In the genomic region with DNA sequence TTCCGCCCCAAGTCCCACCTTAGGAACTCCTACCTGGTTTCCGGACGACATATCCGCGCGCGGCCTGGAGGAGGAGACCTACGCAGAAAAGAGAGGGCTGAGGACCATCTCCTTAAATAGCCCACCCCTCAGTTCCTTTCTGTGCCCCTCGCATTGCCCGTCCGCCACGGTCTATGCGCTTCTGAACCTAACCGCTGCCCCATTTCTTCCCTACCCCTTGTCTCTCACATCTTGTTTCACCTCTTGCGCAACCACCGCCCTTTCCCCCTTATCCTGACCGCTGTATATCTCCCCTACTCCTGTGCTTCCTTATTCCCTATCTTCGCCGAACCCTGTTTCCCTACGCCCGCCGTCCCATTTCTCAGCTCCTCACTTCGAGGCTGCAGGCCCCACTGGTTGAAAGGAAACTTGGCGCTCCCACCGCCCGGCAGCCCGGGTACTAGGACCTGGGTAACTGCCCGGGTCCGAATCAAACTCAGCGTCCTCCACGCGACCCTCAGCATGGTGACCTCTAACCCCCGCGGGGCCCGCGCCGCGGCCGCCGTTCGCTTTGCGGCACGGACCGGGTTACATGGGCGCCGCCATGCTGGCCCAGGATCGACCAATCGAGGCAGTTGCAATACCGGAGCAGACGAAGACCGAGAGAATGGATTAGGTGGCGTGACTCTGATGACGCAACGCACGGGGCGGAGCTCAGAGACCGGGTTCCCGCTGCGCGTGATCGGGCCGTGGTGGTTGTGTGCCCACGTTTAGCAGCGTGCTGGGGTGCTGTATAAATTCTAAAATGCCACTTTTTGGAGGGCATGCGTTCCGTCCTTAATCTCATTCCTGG, we compare ENCODE assay signal across 1 cellular context.
TF ChIP-seq lines count a peak whose summit lies in the region.

Gene MRPS15 (minus strand): TSS at position 612 of the 832 bp plus-strand sequence. CDS start 109 bp downstream, at position 503.

TF ChIP-seq in HepG2, 621 proteins besides CTCF, POLR2A, EP300 and RAD21 (continued from another document and continues in another):
- TF ChIP-seq ZBTB39 (CRISPR knock-in tag; IDR thresholded peaks at IDR 0.05) (0 out of 2 replicates have a peak, but pooled peaks have one; percentile 71), ZNF101 (CRISPR knock-in tag; IDR thresholded peaks at IDR 0.05; ENCODE audit: borderline replicate concordance, low read depth) (no peak), ZBTB7B (CRISPR knock-in tag; IDR thresholded peaks at IDR 0.05) (peak; percentile 74; the same call in 1 of the 2 replicates), CCDC6 (CRISPR knock-in tag; IDR thresholded peaks at IDR 0.05) (0 out of 2 replicates have a peak, but pooled peaks have one; percentile 58), RFXAP (CRISPR knock-in tag; IDR thresholded peaks at IDR 0.05; ENCODE audit: borderline replicate concordance) (peak; percentile 91), TAF1 (CRISPR knock-in tag; IDR thresholded peaks at IDR 0.05) (peak; percentile 88), THAP11 (CRISPR knock-in tag; IDR thresholded peaks at IDR 0.05) (peak; percentile 90), CC2D1A (CRISPR knock-in tag; IDR thresholded peaks at IDR 0.05) (no peak), ZNF558 (CRISPR knock-in tag; IDR thresholded peaks at IDR 0.05; ENCODE audit: borderline replicate concordance) (peak; percentile 51; the same call in 1 of the 2 replicates), ZNF577 (CRISPR knock-in tag; IDR thresholded peaks at IDR 0.05; ENCODE audit: borderline replicate concordance, low read depth) (no peak), ZBTB34 (CRISPR knock-in tag; IDR thresholded peaks at IDR 0.05) (no peak), ZNF549 (CRISPR knock-in tag; IDR thresholded peaks at IDR 0.05) (no peak), AGO2 (optimal IDR thresholded peaks at IDR 0.05; ENCODE audit: low read depth, low read length) (peak; percentile 75), ETV6 (CRISPR knock-in tag; conservative IDR thresholded peaks at IDR 0.05) (0 out of 2 replicates have a peak, but pooled peaks have one; percentile 68), MTA1 (CRISPR knock-in tag; IDR thresholded peaks at IDR 0.05; ENCODE audit: borderline replicate concordance) (no peak), SAP130 (CRISPR knock-in tag; IDR thresholded peaks at IDR 0.05; ENCODE audit: low read depth) (peak; percentile 96), KDM6A (CRISPR knock-in tag; IDR thresholded peaks at IDR 0.05; ENCODE audit: low read depth) (peak; percentile 13; the same call in 1 of the 2 replicates), HDAC1 (CRISPR knock-in tag; IDR thresholded peaks at IDR 0.05) (peak; percentile 96), RFXANK (CRISPR knock-in tag; IDR thresholded peaks at IDR 0.05) (no peak; the same call in 1 of the 2 replicates), ZBTB10 (CRISPR knock-in tag; IDR thresholded peaks at IDR 0.05; ENCODE audit: borderline replicate concordance) (peak; percentile 57; the same call in 1 of the 2 replicates), DPF2 (CRISPR knock-in tag; IDR thresholded peaks at IDR 0.05; ENCODE audit: borderline replicate concordance, low read depth) (no peak), CEBPB (IDR thresholded peaks at IDR 0.05; ENCODE audit: borderline replicate concordance, low read depth, low read length) (peak; percentile 100), RXRA (CRISPR knock-in tag; IDR thresholded peaks at IDR 0.05) (peak; percentile 86), NCOR1 (IDR thresholded peaks at IDR 0.05; ENCODE audit: borderline replicate concordance, low read length) (no peak; the same call in 1 of the 2 replicates), E2F1 (CRISPR knock-in tag; IDR thresholded peaks at IDR 0.05) (peak; percentile 45; the same call in 1 of the 2 replicates), PAF1 (CRISPR knock-in tag; IDR thresholded peaks at IDR 0.05) (no peak), SATB2 (CRISPR knock-in tag; IDR thresholded peaks at IDR 0.05) (no peak; the same call in 1 of the 2 replicates), RELA (CRISPR knock-in tag; IDR thresholded peaks at IDR 0.05) (0 out of 2 replicates have a peak, but pooled peaks have one; percentile 80), ZNF781 (CRISPR knock-in tag; IDR thresholded peaks at IDR 0.05; ENCODE audit: borderline replicate concordance, not compliant biosample characterization) (peak; percentile 64)
- TF ChIP-seq, protein P1, sequence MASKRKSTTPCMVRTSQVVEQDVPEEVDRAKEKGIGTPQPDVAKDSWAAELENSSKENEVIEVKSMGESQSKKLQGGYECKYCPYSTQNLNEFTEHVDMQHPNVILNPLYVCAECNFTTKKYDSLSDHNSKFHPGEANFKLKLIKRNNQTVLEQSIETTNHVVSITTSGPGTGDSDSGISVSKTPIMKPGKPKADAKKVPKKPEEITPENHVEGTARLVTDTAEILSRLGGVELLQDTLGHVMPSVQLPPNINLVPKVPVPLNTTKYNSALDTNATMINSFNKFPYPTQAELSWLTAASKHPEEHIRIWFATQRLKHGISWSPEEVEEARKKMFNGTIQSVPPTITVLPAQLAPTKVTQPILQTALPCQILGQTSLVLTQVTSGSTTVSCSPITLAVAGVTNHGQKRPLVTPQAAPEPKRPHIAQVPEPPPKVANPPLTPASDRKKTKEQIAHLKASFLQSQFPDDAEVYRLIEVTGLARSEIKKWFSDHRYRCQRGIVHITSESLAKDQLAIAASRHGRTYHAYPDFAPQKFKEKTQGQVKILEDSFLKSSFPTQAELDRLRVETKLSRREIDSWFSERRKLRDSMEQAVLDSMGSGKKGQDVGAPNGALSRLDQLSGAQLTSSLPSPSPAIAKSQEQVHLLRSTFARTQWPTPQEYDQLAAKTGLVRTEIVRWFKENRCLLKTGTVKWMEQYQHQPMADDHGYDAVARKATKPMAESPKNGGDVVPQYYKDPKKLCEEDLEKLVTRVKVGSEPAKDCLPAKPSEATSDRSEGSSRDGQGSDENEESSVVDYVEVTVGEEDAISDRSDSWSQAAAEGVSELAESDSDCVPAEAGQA (IDR thresholded peaks at IDR 0.05; ENCODE audit: low read depth): peak; percentile 90
- TF ChIP-seq, protein P1 (CRISPR knock-in tag; IDR thresholded peaks at IDR 0.05; ENCODE audit: borderline replicate concordance): no peak; the same call in 1 of the 2 replicates
- TF ChIP-seq, protein P2, sequence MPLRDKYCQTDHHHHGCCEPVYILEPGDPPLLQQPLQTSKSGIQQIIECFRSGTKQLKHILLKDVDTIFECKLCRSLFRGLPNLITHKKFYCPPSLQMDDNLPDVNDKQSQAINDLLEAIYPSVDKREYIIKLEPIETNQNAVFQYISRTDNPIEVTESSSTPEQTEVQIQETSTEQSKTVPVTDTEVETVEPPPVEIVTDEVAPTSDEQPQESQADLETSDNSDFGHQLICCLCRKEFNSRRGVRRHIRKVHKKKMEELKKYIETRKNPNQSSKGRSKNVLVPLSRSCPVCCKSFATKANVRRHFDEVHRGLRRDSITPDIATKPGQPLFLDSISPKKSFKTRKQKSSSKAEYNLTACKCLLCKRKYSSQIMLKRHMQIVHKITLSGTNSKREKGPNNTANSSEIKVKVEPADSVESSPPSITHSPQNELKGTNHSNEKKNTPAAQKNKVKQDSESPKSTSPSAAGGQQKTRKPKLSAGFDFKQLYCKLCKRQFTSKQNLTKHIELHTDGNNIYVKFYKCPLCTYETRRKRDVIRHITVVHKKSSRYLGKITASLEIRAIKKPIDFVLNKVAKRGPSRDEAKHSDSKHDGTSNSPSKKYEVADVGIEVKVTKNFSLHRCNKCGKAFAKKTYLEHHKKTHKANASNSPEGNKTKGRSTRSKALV (CRISPR knock-in tag; IDR thresholded peaks at IDR 0.05): peak; percentile 43; the same call in 1 of the 2 replicates
- TF ChIP-seq, protein P3, sequence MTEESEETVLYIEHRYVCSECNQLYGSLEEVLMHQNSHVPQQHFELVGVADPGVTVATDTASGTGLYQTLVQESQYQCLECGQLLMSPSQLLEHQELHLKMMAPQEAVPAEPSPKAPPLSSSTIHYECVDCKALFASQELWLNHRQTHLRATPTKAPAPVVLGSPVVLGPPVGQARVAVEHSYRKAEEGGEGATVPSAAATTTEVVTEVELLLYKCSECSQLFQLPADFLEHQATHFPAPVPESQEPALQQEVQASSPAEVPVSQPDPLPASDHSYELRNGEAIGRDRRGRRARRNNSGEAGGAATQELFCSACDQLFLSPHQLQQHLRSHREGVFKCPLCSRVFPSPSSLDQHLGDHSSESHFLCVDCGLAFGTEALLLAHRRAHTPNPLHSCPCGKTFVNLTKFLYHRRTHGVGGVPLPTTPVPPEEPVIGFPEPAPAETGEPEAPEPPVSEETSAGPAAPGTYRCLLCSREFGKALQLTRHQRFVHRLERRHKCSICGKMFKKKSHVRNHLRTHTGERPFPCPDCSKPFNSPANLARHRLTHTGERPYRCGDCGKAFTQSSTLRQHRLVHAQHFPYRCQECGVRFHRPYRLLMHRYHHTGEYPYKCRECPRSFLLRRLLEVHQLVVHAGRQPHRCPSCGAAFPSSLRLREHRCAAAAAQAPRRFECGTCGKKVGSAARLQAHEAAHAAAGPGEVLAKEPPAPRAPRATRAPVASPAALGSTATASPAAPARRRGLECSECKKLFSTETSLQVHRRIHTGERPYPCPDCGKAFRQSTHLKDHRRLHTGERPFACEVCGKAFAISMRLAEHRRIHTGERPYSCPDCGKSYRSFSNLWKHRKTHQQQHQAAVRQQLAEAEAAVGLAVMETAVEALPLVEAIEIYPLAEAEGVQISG (CRISPR knock-in tag; IDR thresholded peaks at IDR 0.05): peak; percentile 94
